Comparison of ENCODE assay signal across 1 cellular context in genomic region chr20:6709865-6710595, GRCh38.
TF ChIP-seq lines count a peak whose summit lies in the region.

No MANE protein-coding gene starts in this region.

TF ChIP-seq in GM23338, 12 proteins besides CTCF, POLR2A, EP300 and RAD21 (continued from another document):
- TF ChIP-seq REST (IDR thresholded peaks at IDR 0.05; ENCODE audit: unreplicated experiment) (no peak), ZNF331 (CRISPR knock-in tag; IDR thresholded peaks at IDR 0.05; ENCODE audit: low read depth) (no peak), ZNF114 (CRISPR knock-in tag; IDR thresholded peaks at IDR 0.05) (no peak), ZNF462 (CRISPR knock-in tag; IDR thresholded peaks at IDR 0.05) (no peak)
